In the genomic region with DNA sequence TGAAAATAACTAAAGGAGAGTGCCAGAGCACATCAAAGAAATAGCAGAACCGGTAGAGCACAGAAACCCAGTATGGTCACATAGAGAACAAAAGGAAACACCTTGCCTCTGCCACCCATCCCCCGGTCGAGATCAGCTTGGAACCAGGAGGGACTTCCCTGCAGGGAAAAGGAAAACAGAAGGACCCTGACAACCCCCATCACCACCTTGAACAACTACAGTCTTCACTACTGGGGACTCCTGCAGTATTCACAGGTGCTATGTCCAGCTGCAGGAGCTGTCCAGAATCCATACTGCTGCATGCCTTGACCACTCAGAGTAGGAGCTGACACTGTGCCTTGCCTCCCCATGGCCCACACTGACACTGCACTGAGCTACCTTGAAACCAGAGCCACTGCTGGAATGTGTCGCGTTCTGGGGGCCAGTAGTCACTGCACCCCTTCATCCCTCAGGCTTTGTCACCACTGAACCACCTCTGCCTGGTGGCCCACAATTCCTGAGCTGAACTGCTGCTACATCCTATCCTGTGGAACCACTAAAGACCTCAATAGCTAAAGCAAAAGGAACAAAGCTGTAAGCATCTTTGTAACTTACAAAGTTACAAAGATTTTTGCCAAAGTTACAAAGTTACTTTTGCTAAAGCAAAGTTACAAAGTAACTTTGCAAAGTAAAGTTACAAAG, we compare ENCODE assay signal across 1 cellular context.
A peak's percentile ranks its signal among the peaks of the same experiment; 100 is the strongest.
TF ChIP-seq lines count a peak whose summit lies in the region.

No MANE protein-coding gene starts in this region.

TF ChIP-seq in HepG2, 621 proteins besides CTCF, POLR2A, EP300 and RAD21 (continued from another document and continues in another):
- no peak for TF ChIP-seq GABPA (IDR thresholded peaks at IDR 0.05; ENCODE audit: low read depth, low read length)
- TF ChIP-seq GABPA (CRISPR knock-in tag; IDR thresholded peaks at IDR 0.05; ENCODE audit: low read depth) = no peak
- no peak for TF ChIP-seq TGIF2 (CRISPR knock-in tag; IDR thresholded peaks at IDR 0.05)
- peak; percentile 55; the same call in 1 of the 2 replicates for TF ChIP-seq ZNF317 (CRISPR knock-in tag; IDR thresholded peaks at IDR 0.05)
- TF ChIP-seq ZFP41 (CRISPR knock-in tag; IDR thresholded peaks at IDR 0.05; ENCODE audit: borderline replicate concordance) = no peak
- no peak for TF ChIP-seq RORA (CRISPR knock-in tag; IDR thresholded peaks at IDR 0.05)
- TF ChIP-seq ZNF737 (CRISPR knock-in tag; IDR thresholded peaks at IDR 0.05; ENCODE audit: borderline replicate concordance) = no peak
- TF ChIP-seq JARID2 (CRISPR knock-in tag; IDR thresholded peaks at IDR 0.05; ENCODE audit: insufficient replicate concordance) = no peak
- no peak for TF ChIP-seq RXRA (CRISPR knock-in tag; IDR thresholded peaks at IDR 0.05)
- TF ChIP-seq ZNF567 (CRISPR knock-in tag; IDR thresholded peaks at IDR 0.05; ENCODE audit: borderline replicate concordance) = no peak
- no peak for TF ChIP-seq ZNF777 (CRISPR knock-in tag; IDR thresholded peaks at IDR 0.05)
- TF ChIP-seq DR1 (CRISPR knock-in tag; IDR thresholded peaks at IDR 0.05) = no peak
- no peak for TF ChIP-seq ZNF430 (CRISPR knock-in tag; IDR thresholded peaks at IDR 0.05)
- TF ChIP-seq, protein P1, sequence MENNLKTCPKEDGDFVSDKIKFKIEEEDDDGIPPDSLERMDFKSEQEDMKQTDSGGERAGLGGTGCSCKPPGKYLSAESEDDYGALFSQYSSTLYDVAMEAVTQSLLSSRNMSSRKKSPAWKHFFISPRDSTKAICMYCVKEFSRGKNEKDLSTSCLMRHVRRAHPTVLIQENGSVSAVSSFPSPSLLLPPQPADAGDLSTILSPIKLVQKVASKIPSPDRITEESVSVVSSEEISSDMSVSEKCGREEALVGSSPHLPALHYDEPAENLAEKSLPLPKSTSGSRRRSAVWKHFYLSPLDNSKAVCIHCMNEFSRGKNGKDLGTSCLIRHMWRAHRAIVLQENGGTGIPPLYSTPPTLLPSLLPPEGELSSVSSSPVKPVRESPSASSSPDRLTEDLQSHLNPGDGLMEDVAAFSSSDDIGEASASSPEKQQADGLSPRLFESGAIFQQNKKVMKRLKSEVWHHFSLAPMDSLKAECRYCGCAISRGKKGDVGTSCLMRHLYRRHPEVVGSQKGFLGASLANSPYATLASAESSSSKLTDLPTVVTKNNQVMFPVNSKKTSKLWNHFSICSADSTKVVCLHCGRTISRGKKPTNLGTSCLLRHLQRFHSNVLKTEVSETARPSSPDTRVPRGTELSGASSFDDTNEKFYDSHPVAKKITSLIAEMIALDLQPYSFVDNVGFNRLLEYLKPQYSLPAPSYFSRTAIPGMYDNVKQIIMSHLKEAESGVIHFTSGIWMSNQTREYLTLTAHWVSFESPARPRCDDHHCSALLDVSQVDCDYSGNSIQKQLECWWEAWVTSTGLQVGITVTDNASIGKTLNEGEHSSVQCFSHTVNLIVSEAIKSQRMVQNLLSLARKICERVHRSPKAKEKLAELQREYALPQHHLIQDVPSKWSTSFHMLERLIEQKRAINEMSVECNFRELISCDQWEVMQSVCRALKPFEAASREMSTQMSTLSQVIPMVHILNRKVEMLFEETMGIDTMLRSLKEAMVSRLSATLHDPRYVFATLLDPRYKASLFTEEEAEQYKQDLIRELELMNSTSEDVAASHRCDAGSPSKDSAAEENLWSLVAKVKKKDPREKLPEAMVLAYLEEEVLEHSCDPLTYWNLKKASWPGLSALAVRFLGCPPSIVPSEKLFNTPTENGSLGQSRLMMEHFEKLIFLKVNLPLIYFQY (CRISPR knock-in tag; IDR thresholded peaks at IDR 0.05; ENCODE audit: borderline replicate concordance) = no peak
- no peak for TF ChIP-seq HNRNPH1 (optimal IDR thresholded peaks at IDR 0.05; ENCODE audit: low read depth, low read length)
- no peak for TF ChIP-seq ZNF329 (CRISPR knock-in tag; IDR thresholded peaks at IDR 0.05; ENCODE audit: low read depth)
- TF ChIP-seq REPIN1 (CRISPR knock-in tag; IDR thresholded peaks at IDR 0.05; ENCODE audit: borderline replicate concordance, low read depth) = peak; percentile 38; the same call in 1 of the 2 replicates
- TF ChIP-seq, protein P2, sequence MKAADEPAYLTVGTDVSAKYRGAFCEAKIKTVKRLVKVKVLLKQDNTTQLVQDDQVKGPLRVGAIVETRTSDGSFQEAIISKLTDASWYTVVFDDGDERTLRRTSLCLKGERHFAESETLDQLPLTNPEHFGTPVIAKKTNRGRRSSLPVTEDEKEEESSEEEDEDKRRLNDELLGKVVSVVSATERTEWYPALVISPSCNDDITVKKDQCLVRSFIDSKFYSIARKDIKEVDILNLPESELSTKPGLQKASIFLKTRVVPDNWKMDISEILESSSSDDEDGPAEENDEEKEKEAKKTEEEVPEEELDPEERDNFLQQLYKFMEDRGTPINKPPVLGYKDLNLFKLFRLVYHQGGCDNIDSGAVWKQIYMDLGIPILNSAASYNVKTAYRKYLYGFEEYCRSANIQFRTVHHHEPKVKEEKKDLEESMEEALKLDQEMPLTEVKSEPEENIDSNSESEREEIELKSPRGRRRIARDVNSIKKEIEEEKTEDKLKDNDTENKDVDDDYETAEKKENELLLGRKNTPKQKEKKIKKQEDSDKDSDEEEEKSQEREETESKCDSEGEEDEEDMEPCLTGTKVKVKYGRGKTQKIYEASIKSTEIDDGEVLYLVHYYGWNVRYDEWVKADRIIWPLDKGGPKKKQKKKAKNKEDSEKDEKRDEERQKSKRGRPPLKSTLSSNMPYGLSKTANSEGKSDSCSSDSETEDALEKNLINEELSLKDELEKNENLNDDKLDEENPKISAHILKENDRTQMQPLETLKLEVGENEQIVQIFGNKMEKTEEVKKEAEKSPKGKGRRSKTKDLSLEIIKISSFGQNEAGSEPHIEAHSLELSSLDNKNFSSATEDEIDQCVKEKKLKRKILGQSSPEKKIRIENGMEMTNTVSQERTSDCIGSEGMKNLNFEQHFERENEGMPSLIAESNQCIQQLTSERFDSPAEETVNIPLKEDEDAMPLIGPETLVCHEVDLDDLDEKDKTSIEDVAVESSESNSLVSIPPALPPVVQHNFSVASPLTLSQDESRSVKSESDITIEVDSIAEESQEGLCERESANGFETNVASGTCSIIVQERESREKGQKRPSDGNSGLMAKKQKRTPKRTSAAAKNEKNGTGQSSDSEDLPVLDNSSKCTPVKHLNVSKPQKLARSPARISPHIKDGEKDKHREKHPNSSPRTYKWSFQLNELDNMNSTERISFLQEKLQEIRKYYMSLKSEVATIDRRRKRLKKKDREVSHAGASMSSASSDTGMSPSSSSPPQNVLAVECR (CRISPR knock-in tag; IDR thresholded peaks at IDR 0.05; ENCODE audit: borderline replicate concordance) = no peak
- TF ChIP-seq, protein P3, sequence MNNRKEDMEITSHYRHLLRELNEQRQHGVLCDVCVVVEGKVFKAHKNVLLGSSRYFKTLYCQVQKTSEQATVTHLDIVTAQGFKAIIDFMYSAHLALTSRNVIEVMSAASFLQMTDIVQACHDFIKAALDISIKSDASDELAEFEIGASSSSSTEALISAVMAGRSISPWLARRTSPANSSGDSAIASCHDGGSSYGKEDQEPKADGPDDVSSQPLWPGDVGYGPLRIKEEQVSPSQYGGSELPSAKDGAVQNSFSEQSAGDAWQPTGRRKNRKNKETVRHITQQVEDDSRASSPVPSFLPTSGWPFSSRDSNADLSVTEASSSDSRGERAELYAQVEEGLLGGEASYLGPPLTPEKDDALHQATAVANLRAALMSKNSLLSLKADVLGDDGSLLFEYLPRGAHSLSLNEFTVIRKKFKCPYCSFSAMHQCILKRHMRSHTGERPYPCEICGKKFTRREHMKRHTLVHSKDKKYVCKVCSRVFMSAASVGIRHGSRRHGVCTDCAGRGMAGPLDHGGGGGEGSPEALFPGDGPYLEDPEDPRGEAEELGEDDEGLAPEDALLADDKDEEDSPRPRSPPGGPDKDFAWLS (CRISPR knock-in tag; IDR thresholded peaks at IDR 0.05; ENCODE audit: borderline replicate concordance) = no peak
- no peak for TF ChIP-seq ATF7 (IDR thresholded peaks at IDR 0.05)
- TF ChIP-seq ATF7 (CRISPR knock-in tag; IDR thresholded peaks at IDR 0.05) = no peak
- no peak for TF ChIP-seq EZH2 (conservative IDR thresholded peaks at IDR 0.05; ENCODE audit: low read depth, low read length)
- no peak for TF ChIP-seq KDM5A (IDR thresholded peaks at IDR 0.05; ENCODE audit: borderline replicate concordance, low read length)
- TF ChIP-seq KDM6A (CRISPR knock-in tag; IDR thresholded peaks at IDR 0.05; ENCODE audit: low read depth) = no peak
- TF ChIP-seq, protein P4, sequence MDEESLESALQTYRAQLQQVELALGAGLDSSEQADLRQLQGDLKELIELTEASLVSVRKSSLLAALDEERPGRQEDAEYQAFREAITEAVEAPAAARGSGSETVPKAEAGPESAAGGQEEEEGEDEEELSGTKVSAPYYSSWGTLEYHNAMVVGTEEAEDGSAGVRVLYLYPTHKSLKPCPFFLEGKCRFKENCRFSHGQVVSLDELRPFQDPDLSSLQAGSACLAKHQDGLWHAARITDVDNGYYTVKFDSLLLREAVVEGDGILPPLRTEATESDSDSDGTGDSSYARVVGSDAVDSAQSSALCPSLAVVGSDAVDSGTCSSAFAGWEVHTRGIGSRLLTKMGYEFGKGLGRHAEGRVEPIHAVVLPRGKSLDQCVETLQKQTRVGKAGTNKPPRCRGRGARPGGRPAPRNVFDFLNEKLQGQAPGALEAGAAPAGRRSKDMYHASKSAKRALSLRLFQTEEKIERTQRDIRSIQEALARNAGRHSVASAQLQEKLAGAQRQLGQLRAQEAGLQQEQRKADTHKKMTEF (CRISPR knock-in tag; IDR thresholded peaks at IDR 0.05) = no peak
- TF ChIP-seq ZNF713 (CRISPR knock-in tag; IDR thresholded peaks at IDR 0.05) = no peak
- no peak for TF ChIP-seq BRCA1 (CRISPR knock-in tag; IDR thresholded peaks at IDR 0.05)
- TF ChIP-seq ELF3 (CRISPR knock-in tag; IDR thresholded peaks at IDR 0.05) = 0 out of 2 replicates have a peak, but pooled peaks have one; percentile 38
- TF ChIP-seq MYC (CRISPR knock-in tag; IDR thresholded peaks at IDR 0.05; ENCODE audit: borderline replicate concordance) = no peak
- TF ChIP-seq, protein P5, sequence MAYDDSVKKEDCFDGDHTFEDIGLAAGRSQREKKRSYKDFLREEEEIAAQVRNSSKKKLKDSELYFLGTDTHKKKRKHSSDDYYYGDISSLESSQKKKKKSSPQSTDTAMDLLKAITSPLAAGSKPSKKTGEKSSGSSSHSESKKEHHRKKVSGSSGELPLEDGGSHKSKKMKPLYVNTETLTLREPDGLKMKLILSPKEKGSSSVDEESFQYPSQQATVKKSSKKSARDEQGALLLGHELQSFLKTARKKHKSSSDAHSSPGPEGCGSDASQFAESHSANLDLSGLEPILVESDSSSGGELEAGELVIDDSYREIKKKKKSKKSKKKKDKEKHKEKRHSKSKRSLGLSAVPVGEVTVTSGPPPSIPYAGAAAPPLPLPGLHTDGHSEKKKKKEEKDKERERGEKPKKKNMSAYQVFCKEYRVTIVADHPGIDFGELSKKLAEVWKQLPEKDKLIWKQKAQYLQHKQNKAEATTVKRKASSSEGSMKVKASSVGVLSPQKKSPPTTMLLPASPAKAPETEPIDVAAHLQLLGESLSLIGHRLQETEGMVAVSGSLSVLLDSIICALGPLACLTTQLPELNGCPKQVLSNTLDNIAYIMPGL (CRISPR knock-in tag; IDR thresholded peaks at IDR 0.05; ENCODE audit: borderline replicate concordance in 1 of 2, low read depth in 1 of 2) = no peak
- TF ChIP-seq, protein P6, sequence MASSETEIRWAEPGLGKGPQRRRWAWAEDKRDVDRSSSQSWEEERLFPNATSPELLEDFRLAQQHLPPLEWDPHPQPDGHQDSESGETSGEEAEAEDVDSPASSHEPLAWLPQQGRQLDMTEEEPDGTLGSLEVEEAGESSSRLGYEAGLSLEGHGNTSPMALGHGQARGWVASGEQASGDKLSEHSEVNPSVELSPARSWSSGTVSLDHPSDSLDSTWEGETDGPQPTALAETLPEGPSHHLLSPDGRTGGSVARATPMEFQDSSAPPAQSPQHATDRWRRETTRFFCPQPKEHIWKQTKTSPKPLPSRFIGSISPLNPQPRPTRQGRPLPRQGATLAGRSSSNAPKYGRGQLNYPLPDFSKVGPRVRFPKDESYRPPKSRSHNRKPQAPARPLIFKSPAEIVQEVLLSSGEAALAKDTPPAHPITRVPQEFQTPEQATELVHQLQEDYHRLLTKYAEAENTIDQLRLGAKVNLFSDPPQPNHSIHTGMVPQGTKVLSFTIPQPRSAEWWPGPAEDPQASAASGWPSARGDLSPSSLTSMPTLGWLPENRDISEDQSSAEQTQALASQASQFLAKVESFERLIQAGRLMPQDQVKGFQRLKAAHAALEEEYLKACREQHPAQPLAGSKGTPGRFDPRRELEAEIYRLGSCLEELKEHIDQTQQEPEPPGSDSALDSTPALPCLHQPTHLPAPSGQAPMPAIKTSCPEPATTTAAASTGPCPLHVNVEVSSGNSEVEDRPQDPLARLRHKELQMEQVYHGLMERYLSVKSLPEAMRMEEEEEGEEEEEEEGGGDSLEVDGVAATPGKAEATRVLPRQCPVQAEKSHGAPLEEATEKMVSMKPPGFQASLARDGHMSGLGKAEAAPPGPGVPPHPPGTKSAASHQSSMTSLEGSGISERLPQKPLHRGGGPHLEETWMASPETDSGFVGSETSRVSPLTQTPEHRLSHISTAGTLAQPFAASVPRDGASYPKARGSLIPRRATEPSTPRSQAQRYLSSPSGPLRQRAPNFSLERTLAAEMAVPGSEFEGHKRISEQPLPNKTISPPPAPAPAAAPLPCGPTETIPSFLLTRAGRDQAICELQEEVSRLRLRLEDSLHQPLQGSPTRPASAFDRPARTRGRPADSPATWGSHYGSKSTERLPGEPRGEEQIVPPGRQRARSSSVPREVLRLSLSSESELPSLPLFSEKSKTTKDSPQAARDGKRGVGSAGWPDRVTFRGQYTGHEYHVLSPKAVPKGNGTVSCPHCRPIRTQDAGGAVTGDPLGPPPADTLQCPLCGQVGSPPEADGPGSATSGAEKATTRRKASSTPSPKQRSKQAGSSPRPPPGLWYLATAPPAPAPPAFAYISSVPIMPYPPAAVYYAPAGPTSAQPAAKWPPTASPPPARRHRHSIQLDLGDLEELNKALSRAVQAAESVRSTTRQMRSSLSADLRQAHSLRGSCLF (CRISPR knock-in tag; IDR thresholded peaks at IDR 0.05; ENCODE audit: borderline replicate concordance) = no peak
- 0 out of 2 replicates have a peak, but pooled peaks have one; percentile 14 for TF ChIP-seq SAP130 (CRISPR knock-in tag; IDR thresholded peaks at IDR 0.05; ENCODE audit: low read depth)
- TF ChIP-seq PHF21A (CRISPR knock-in tag; IDR thresholded peaks at IDR 0.05) = no peak
- TF ChIP-seq ZNF253 (CRISPR knock-in tag; IDR thresholded peaks at IDR 0.05; ENCODE audit: borderline replicate concordance) = no peak
- no peak for TF ChIP-seq IRF2 (CRISPR knock-in tag; IDR thresholded peaks at IDR 0.05)
- TF ChIP-seq FOSL1 (CRISPR knock-in tag; IDR thresholded peaks at IDR 0.05; ENCODE audit: borderline replicate concordance) = no peak
- TF ChIP-seq RFXANK (CRISPR knock-in tag; IDR thresholded peaks at IDR 0.05) = no peak
- TF ChIP-seq, protein P7, sequence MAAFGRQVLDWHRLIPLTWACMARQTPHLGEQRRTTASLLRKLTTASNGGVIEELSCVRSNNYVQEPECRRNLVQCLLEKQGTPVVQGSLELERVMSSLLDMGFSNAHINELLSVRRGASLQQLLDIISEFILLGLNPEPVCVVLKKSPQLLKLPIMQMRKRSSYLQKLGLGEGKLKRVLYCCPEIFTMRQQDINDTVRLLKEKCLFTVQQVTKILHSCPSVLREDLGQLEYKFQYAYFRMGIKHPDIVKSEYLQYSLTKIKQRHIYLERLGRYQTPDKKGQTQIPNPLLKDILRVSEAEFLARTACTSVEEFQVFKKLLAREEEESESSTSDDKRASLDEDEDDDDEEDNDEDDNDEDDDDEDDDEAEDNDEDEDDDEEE (CRISPR knock-in tag; IDR thresholded peaks at IDR 0.05) = no peak
- no peak for TF ChIP-seq SSRP1 (CRISPR knock-in tag; IDR thresholded peaks at IDR 0.05)
